ENCODE assay signal across 8 cellular contexts in genomic region chr2:128316777-128317185, GRCh38. TPM values are rescaled to one million over a fixed set of nuclear protein-coding genes. Genes with fewer than 3 reads are reported as not detected.
DNase-seq lines count a peak whose midpoint lies in the region; ATAC-seq and TF ChIP-seq lines count a peak whose summit lies in the region.

No MANE protein-coding gene starts in this region.

- intact Hi-C loops in cardiac septum (cut with DNase I): loop anchor here (5.0 kb wide), 1 partner anchor 84 kb away; no protein-coding TSS in a partner anchor
- intact Hi-C loops in breast epithelium (cut with DNase I; ENCODE audit: low total_unique reads): no loop called here
- intact Hi-C loops in lower lobe of right lung (cut with DNase I): no loop called here

- TF ChIP-seq CTCF in cardiac muscle cell (IDR thresholded peaks at IDR 0.05; ENCODE audit: low read depth, low read length): no peak
- TF ChIP-seq CTCF in breast epithelium (IDR thresholded peaks at IDR 0.05): no peak
- no peak for TF ChIP-seq CTCF in lower lobe of right lung (IDR thresholded peaks at IDR 0.05)

- TF ChIP-seq POLR2A in breast epithelium (IDR thresholded peaks at IDR 0.05): no peak

- H3K4me3 ChIP-seq in cardiac muscle cell (peak overlapping the region; percentile 80), breast epithelium (peak overlapping the region; percentile 80 to 98 (median 85)), lower lobe of right lung (peak overlapping the region; percentile 80)

- ATAC-seq in lower lobe of right lung: no peak
- no peak for ATAC-seq in HG02588 (IDR thresholded peaks at IDR 0.05; ENCODE audit: unreplicated experiment)

- H3K9me3 ChIP-seq in cardiac muscle cell (ENCODE audit: low read depth) (no peaks in the 10 kb centered on the region), breast epithelium (no peaks in the 10 kb centered on the region), lower lobe of right lung (no peaks in the 10 kb centered on the region)

- DNase-seq in cardiac muscle cell (ENCODE audit: low read depth in 1 of 2, low spot score in 1 of 2) (no peak), cardiac septum (ENCODE audit: low spot score) (no peak), breast epithelium (ENCODE audit: low spot score in 2 of 2) (peak; percentile 16 to 49), lower lobe of right lung (peak; percentile 41), ureter (ENCODE audit: low spot score) (peak; percentile 41), pons (ENCODE audit: low spot score) (no peak), glomerular visceral epithelial cell (ENCODE audit: extremely low spot score) (no peak)

- H3K36me3 ChIP-seq in cardiac muscle cell (no peaks in the 10 kb centered on the region), breast epithelium (no peaks in the 10 kb centered on the region), lower lobe of right lung (peaks cover 9% of the 10 kb centered on the region)

- H3K4me1 ChIP-seq in cardiac muscle cell (ENCODE audit: low read depth) (no peaks in the 10 kb centered on the region), breast epithelium (peaks cover 14 to 26% of the 10 kb centered on the region in 2 donors), lower lobe of right lung (peaks cover 55% of the 10 kb centered on the region)

- H3K27ac ChIP-seq in cardiac muscle cell: no peak overlapping the region
- H3K27ac ChIP-seq in breast epithelium: peak overlapping the region; percentile 42 to 53
- H3K27ac ChIP-seq in lower lobe of right lung: peak overlapping the region; percentile 62

- H3K27me3 ChIP-seq in cardiac muscle cell: peaks cover 32% of the 10 kb centered on the region
- no peaks in the 10 kb centered on the region for H3K27me3 ChIP-seq in breast epithelium
- H3K27me3 ChIP-seq in lower lobe of right lung (ENCODE audit: low read depth): no peaks in the 10 kb centered on the region

RNA-seq across cellular contexts. Expression of gene HS6ST1, which starts 1.9 kb away (rescaled TPM):
- total RNA-seq in cardiac muscle cell (24.5 and 26.1 TPM in 2 replicates), cardiac septum (14.4 TPM), breast epithelium (10 to 100 TPM; 15.7 to 38.6 (median 29.8) TPM), lower lobe of right lung (26.3 TPM), ureter (56.0 TPM)
- polyA plus RNA-seq in cardiac muscle cell: 13.8 and 22.9 TPM in 2 replicates

Comparison
In these comparisons a context has a peak if more than half of its experiments do, and no peak if none do; other contexts are left out.
1. DNase-seq: peak in breast epithelium (2 of 2), lower lobe of right lung (single experiment) and ureter (single experiment); none in cardiac muscle cell (0 of 2), cardiac septum (single experiment), pons (single experiment) and glomerular visceral epithelial cell (single experiment).
2. Peak in every context shown above with its lines, with median percentiles within 50 percentile points of each other: H3K4me3 ChIP-seq.